ENCODE assay signal across 8 cellular contexts in the genomic region with DNA sequence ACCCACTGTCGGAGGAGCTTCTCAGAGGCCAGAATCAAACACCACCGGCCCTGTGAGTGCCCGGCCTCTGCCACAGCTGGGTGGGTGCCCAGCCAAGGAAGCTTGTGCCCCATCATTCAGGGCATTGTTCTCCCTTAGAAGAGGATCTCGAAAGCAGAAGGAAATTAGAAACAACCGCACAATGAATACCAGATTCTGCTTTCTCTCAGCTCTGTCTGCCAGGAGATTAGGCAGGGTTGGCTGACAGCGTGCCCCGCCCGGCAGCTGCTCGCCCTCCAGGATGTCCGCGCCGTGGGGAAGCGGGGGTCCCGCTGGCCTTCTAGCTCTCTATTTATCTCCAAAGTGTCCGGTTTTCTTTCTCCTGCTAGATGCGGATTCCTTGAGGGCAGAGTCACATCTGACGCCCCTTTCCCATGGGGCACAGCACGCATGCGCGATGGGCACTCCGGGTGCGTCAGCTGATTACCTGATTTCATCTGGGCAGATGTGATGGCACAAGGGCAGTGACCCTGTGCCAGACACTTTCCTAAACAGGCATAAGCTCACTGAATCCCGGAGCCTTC. TPM values are rescaled to one million over a fixed set of nuclear protein-coding genes. Genes with fewer than 3 reads are reported as not detected.
DNase-seq lines count a peak whose midpoint lies in the region; ATAC-seq and TF ChIP-seq lines count a peak whose summit lies in the region.

No MANE protein-coding gene starts in this region.

- TF ChIP-seq CTCF in endodermal cell (conservative IDR thresholded peaks at IDR 0.05), result no peak

- 94 to 95% methylated on average over 18 to 23 of the region's 23 CpGs for WGBS in endodermal cell (ENCODE audit: insufficient coverage in 1 of 2, insufficient read length in 1 of 2), 2 experiments

- H3K4me1 Mint-ChIP-seq in activated CD4-positive, alpha-beta T cell treated with anti-CD3 and anti-CD28 coated beads, Interleukin-2, amount 10 ng/mL, durations not matched to agents 7 days and 5 days, result peaks cover 10% of the 10 kb centered on the region
- H3K4me1 Mint-ChIP-seq in endodermal cell, result peaks cover 10% of the 10 kb centered on the region

- H3K9me3 Mint-ChIP-seq in activated CD4-positive, alpha-beta T cell treated with anti-CD3 and anti-CD28 coated beads, Interleukin-2, amount 10 ng/mL, durations not matched to agents 7 days and 5 days, result no peaks in the 10 kb centered on the region
- no peaks in the 10 kb centered on the region for H3K9me3 Mint-ChIP-seq in endodermal cell

- H3K9me3 ChIP-seq in endodermal cell (ENCODE audit: control insufficient read depth, low read length), result no peaks in the 10 kb centered on the region
- no peaks in the 10 kb centered on the region for H3K9me3 ChIP-seq in mononuclear cell (ENCODE audit: low read depth, low read length)

- no peak overlapping the region for H3K4me3 ChIP-seq in endodermal cell (ENCODE audit: low read length)
- H3K4me3 ChIP-seq in mononuclear cell (ENCODE audit: low read length), result peak overlapping the region; percentile 20

- no peak overlapping the region for H3K9ac ChIP-seq in endodermal cell (ENCODE audit: extremely low read depth, low read length, poor library complexity, severe bottlenecking)

- peak overlapping the region; percentile 63 for H3K4me3 Mint-ChIP-seq in activated CD4-positive, alpha-beta T cell treated with anti-CD3 and anti-CD28 coated beads, Interleukin-2, amount 10 ng/mL, durations not matched to agents 7 days and 5 days
- peak overlapping the region; percentile 9 for H3K4me3 Mint-ChIP-seq in endodermal cell

- no peak overlapping the region for H3K27ac Mint-ChIP-seq in activated CD4-positive, alpha-beta T cell treated with anti-CD3 and anti-CD28 coated beads, Interleukin-2, amount 10 ng/mL, durations not matched to agents 7 days and 5 days
- H3K27ac Mint-ChIP-seq in endodermal cell, result peak overlapping the region; percentile 57

- H3K27me3 ChIP-seq in endodermal cell (ENCODE audit: control insufficient read depth, insufficient read depth, low read length, poor library complexity, severe bottlenecking), result no peaks in the 10 kb centered on the region
- H3K27me3 ChIP-seq in mononuclear cell (ENCODE audit: insufficient read depth, low read length), result no peaks in the 10 kb centered on the region

- H3K4me1 ChIP-seq in endodermal cell (ENCODE audit: control insufficient read depth, insufficient read depth, low read length), result no peaks in the 10 kb centered on the region
- H3K4me1 ChIP-seq in mononuclear cell (ENCODE audit: insufficient read depth, low read length), result peaks cover 51% of the 10 kb centered on the region

- POLR2A ChIA-PET in activated CD4-positive, alpha-beta T cell treated with anti-CD3 and anti-CD28 coated beads, Interleukin-2, amount 10 ng/mL, durations not matched to agents 7 days and 5 days (lab: Charles Lee), result no interaction called here

- CTCF ChIA-PET in activated CD4-positive, alpha-beta T cell treated with anti-CD3 and anti-CD28 coated beads, Interleukin-2, amount 10 ng/mL, durations not matched to agents 7 days and 5 days (lab: Charles Lee), result interaction anchor here (1.0 to 1.7 kb wide), 5 partner anchors 9 to 98 kb away, joined by 3 to 8 read pairs (median 4); no protein-coding TSS in a partner anchor

- no peaks in the 10 kb centered on the region for H3K36me3 ChIP-seq in endodermal cell (ENCODE audit: control insufficient read depth, insufficient read depth, low read length)

- H3K27me3 Mint-ChIP-seq in activated CD4-positive, alpha-beta T cell treated with anti-CD3 and anti-CD28 coated beads, Interleukin-2, amount 10 ng/mL, durations not matched to agents 7 days and 5 days, result peaks cover 12% of the 10 kb centered on the region
- peaks cover 16% of the 10 kb centered on the region for H3K27me3 Mint-ChIP-seq in endodermal cell (ENCODE audit: insufficient read depth)

- H3K36me3 Mint-ChIP-seq in activated CD4-positive, alpha-beta T cell treated with anti-CD3 and anti-CD28 coated beads, Interleukin-2, amount 10 ng/mL, durations not matched to agents 7 days and 5 days (ENCODE audit: low read depth), result no peaks in the 10 kb centered on the region
- H3K36me3 Mint-ChIP-seq in endodermal cell (ENCODE audit: low read depth), result no peaks in the 10 kb centered on the region

- DNase-seq in DMS153 treated with DMSO at 0.1 percent for 48 hours (lab: John Stamatoyannopoulos, UW; ENCODE audit: unreplicated experiment) (peak; percentile 41), NCI-H2029 treated with DMSO at 0.1 percent for 48 hours (lab: John Stamatoyannopoulos, UW) (peak; percentile 50), endodermal cell (peak; percentile 78), NCI-H524 treated with DMSO at 0.1 percent for 48 hours (lab: John Stamatoyannopoulos, UW) (no peak)
- DNase-seq in activated CD4-positive, alpha-beta T cell treated with anti-CD3 and anti-CD28 coated beads, Interleukin-2, amount 10 ng/mL, durations not matched to agents 7 days and 5 days, result peak; percentile 29
- DNase-seq in stimulated activated naive CD4-positive, alpha-beta T cell treated with Interleukin-2 at 50 U/mL for 16 hours (lab: John Stamatoyannopoulos, UW), result peak; percentile 13

- no peak overlapping the region for H3K27ac ChIP-seq in endodermal cell (ENCODE audit: low read depth, low read length)

- ATAC-seq in HG02678 (IDR thresholded peaks at IDR 0.05; ENCODE audit: unreplicated experiment), result no peak

RNA-seq across cellular contexts. Expression of a gene that starts 25.5 kb away (rescaled TPM):
- total RNA-seq in activated CD4-positive, alpha-beta T cell treated with anti-CD3 and anti-CD28 coated beads, Interleukin-2, amount 10 ng/mL, durations not matched to agents 7 days and 5 days, result not detected
- not detected for total RNA-seq in endodermal cell
- polyA plus RNA-seq in endodermal cell (2013, experiment 1 of 2), result not detected
- not detected for polyA plus RNA-seq in endodermal cell (2013, experiment 2 of 2)
- not detected for total RNA-seq in mononuclear cell
